Comparison of ENCODE assay signal across 16 cellular contexts in genomic region chr1:82845371-82845770, GRCh38.
A peak's percentile ranks its signal among the peaks of the same experiment; 100 is the strongest.
DNase-seq lines count a peak whose midpoint lies in the region; ATAC-seq and TF ChIP-seq lines count a peak whose summit lies in the region.
"Had no signal": no experiment of that assay in that cellular context is flagged by ENCODE, and none has a peak within 500 bp of the region (broad histone marks: within the 10 kb centered on the region; RNA-seq: fewer than 3 reads in every experiment).

No MANE protein-coding gene starts in this region.

- H3K4me3 Mint-ChIP-seq in WTC11 (no peak overlapping the region), Calu3 (ENCODE audit: low read depth, unreplicated experiment) (no peak overlapping the region)
- H3K4me3 Mint-ChIP-seq: CD4-positive, alpha-beta memory T cell had no signal

- H4K8ac ChIP-seq in neuronal stem cell (ENCODE audit: low read depth, low read length), result no peak overlapping the region

- peak overlapping the region; percentile 44 for H3K27ac Mint-ChIP-seq in WTC11
- H3K27ac Mint-ChIP-seq in Calu3 (ENCODE audit: unreplicated experiment), result no peak overlapping the region
- H3K27ac Mint-ChIP-seq: CD4-positive, alpha-beta memory T cell had no signal

- H2BK15ac ChIP-seq in neuronal stem cell (ENCODE audit: low read length), result no peak overlapping the region

- H3K14ac ChIP-seq in neuronal stem cell (ENCODE audit: low read length), result no peak overlapping the region

- BruUV-seq in Calu3 (replicated peaks; lab: Mats Ljungman, UMichigan), result no TSS peak

- no peak overlapping the region for H2BK12ac ChIP-seq in neuronal stem cell (ENCODE audit: low read length)

- H2BK5ac ChIP-seq in neuronal stem cell (ENCODE audit: low read length), result no peak overlapping the region

- H3K23ac ChIP-seq in neuronal stem cell (ENCODE audit: low read depth, low read length, poor library complexity), result no peak overlapping the region

- no peak overlapping the region for H3K4me3 ChIP-seq in HUES48 (ENCODE audit: low read depth, low read length)
- peak overlapping the region; percentile 77; the same call in 1 of the 2 replicates for H3K4me3 ChIP-seq in iPS-20b (ENCODE audit: low read length)
- no peak overlapping the region for H3K4me3 ChIP-seq in neuronal stem cell (ENCODE audit: low read length in 2 of 2)
- H3K4me3 ChIP-seq: A549, HAP-1 had no signal

- H3K36me3 ChIP-seq in HUES48 (ENCODE audit: control insufficient read depth, insufficient read depth, low read length) (no peaks in the 10 kb centered on the region), iPS-20b (ENCODE audit: insufficient read depth, low read depth, low read length) (no peaks in the 10 kb centered on the region), neuronal stem cell (replicated peaks in 1 of 2; ENCODE audit: control insufficient read depth in 2 of 2, insufficient read depth in 2 of 2, low read length in 2 of 2) (no peaks in the 10 kb centered on the region)
- H3K36me3 ChIP-seq: BE2C, HAP-1 had no signal

- no peak overlapping the region for H3K18ac ChIP-seq in neuronal stem cell (ENCODE audit: low read length)

- ATAC-seq in WTC11 (peak; percentile 14; the same call in 1 of the 2 replicates), HG03135 (IDR thresholded peaks at IDR 0.05; ENCODE audit: unreplicated experiment) (no peak)
- ATAC-seq: A549 had no signal

- H3K9ac ChIP-seq in HUES48 (ENCODE audit: low read depth, low read length), result no peak overlapping the region
- H3K9ac ChIP-seq in iPS-20b (ENCODE audit: low read depth, low read length), result peak overlapping the region; percentile 3; the same call in 1 of the 2 replicates
- H3K9ac ChIP-seq in neuronal stem cell (ENCODE audit: low read depth, low read length, poor library complexity), result no peak overlapping the region

- H3K9me3 ChIP-seq in HUES48 (ENCODE audit: control insufficient read depth, insufficient read depth, low read length), result no peaks in the 10 kb centered on the region
- no peaks in the 10 kb centered on the region for H3K9me3 ChIP-seq in iPS-20b (ENCODE audit: insufficient read depth, low read depth, low read length)
- no peaks in the 10 kb centered on the region for H3K9me3 ChIP-seq in neuronal stem cell (replicated peaks in 1 of 2; ENCODE audit: control insufficient read depth in 2 of 2, insufficient read depth in 1 of 2, low read depth in 1 of 2, low read length in 2 of 2)
- H3K9me3 ChIP-seq: A549, BE2C, HAP-1 had no signal

- CTCF ChIA-PET in WTC11 (lab: Charles Lee), result interaction anchor here (0.9 kb wide), 1 partner anchor 70 kb away, joined by 3 read pairs; no protein-coding TSS in a partner anchor
- CTCF ChIA-PET in Calu3 (lab: Charles Lee), result no interaction called here

- DNase-seq in WTC11 (ENCODE audit: low spot score) (no peak), neuronal stem cell (ENCODE audit: low spot score) (no peak), Calu3 (no peak), NCI-H2029 treated with DMSO at 0.1 percent for 48 hours (lab: John Stamatoyannopoulos, UW) (no peak)
- DNase-seq: BE2C; CD4-positive, alpha-beta memory T cell; DMS153; DMS79 treated with DMSO at 0.1 percent for 48 hours; EL; GOT3 had no signal

- no peak overlapping the region for H3K4ac ChIP-seq in neuronal stem cell (ENCODE audit: low read length)

- H3K4me2 ChIP-seq in neuronal stem cell (ENCODE audit: insufficient read depth, low read length, poor library complexity, severe bottlenecking), result no peak overlapping the region
- H3K4me2 ChIP-seq: A549 had no signal

- H2AK5ac ChIP-seq in neuronal stem cell (ENCODE audit: low read depth, low read length), result no peak overlapping the region

- H3K4me1 Mint-ChIP-seq in WTC11 (peaks cover 68% of the 10 kb centered on the region), Calu3 (ENCODE audit: low read depth, unreplicated experiment) (no peaks in the 10 kb centered on the region)

- peak overlapping the region; percentile 60 for H3K27ac ChIP-seq in HUES48 (ENCODE audit: low read depth, low read length)
- no peak overlapping the region for H3K27ac ChIP-seq in iPS-20b (ENCODE audit: low read length)
- no peak overlapping the region for H3K27ac ChIP-seq in neuronal stem cell (replicated peaks; ENCODE audit: low read length)
- H3K27ac ChIP-seq: A549, C4-2B had no signal

- peaks cover 62% of the 10 kb centered on the region for H3K4me1 ChIP-seq in HUES48 (ENCODE audit: control insufficient read depth, insufficient read depth, low read length)
- H3K4me1 ChIP-seq in iPS-20b (ENCODE audit: insufficient read depth, low read length), result peaks cover 50% of the 10 kb centered on the region
- H3K4me1 ChIP-seq in neuronal stem cell (ENCODE audit: control insufficient read depth in 2 of 2, insufficient read depth in 1 of 2, low read depth in 1 of 2, low read length in 2 of 2), result peaks cover 3 to 16% of the 10 kb centered on the region in 2 donors
- H3K4me1 ChIP-seq: A549, BE2C had no signal

- H3K79me1 ChIP-seq in neuronal stem cell (ENCODE audit: low read depth, low read length), result no peaks in the 10 kb centered on the region

- H3K27me3 Mint-ChIP-seq in WTC11 (ENCODE audit: low read depth), result no peaks in the 10 kb centered on the region
- H3K27me3 Mint-ChIP-seq in Calu3 (ENCODE audit: unreplicated experiment), result no peaks in the 10 kb centered on the region
- H3K27me3 Mint-ChIP-seq: CD4-positive, alpha-beta memory T cell had no signal

- TF ChIP-seq CTCF in WTC11 (IDR thresholded peaks at IDR 0.05), result no peak
- no peak for TF ChIP-seq CTCF in Calu3 (IDR thresholded peaks at IDR 0.05; ENCODE audit: unreplicated experiment)

- intact Hi-C loops in Calu3 (cut with micrococcal nuclease; ENCODE audit: unreplicated experiment), result no loop called here

- H2BK120ac ChIP-seq in neuronal stem cell (ENCODE audit: low read depth, low read length), result no peak overlapping the region

- no peak overlapping the region for H4K91ac ChIP-seq in neuronal stem cell (ENCODE audit: low read depth, low read length, poor library complexity)

- POLR2A ChIA-PET in WTC11 (lab: Charles Lee), result no interaction called here

- no peaks in the 10 kb centered on the region for H3K9me3 Mint-ChIP-seq in WTC11
- peaks cover 6% of the 10 kb centered on the region for H3K9me3 Mint-ChIP-seq in Calu3 (ENCODE audit: low read depth, unreplicated experiment)

- H3K27me3 ChIP-seq in HUES48 (ENCODE audit: control insufficient read depth, insufficient read depth, low read length) (no peaks in the 10 kb centered on the region), iPS-20b (ENCODE audit: insufficient read depth, low read length) (no peaks in the 10 kb centered on the region), neuronal stem cell (ENCODE audit: control insufficient read depth in 3 of 3, insufficient read depth in 3 of 3, low read depth in 1 of 3, low read length in 3 of 3) (no peaks in the 10 kb centered on the region)
- H3K27me3 ChIP-seq: BE2C had no signal

- H2AFZ ChIP-seq in neuronal stem cell (ENCODE audit: low read length), result peak overlapping the region; percentile 7

- H3K36me3 Mint-ChIP-seq in WTC11, result no peaks in the 10 kb centered on the region
- no peaks in the 10 kb centered on the region for H3K36me3 Mint-ChIP-seq in Calu3 (ENCODE audit: insufficient read depth, unreplicated experiment)
- H3K36me3 Mint-ChIP-seq: CD4-positive, alpha-beta memory T cell had no signal

TF ChIP-seq in WTC11, 78 proteins besides CTCF, POLR2A, EP300 and RAD21:
- TF ChIP-seq, protein P1, sequence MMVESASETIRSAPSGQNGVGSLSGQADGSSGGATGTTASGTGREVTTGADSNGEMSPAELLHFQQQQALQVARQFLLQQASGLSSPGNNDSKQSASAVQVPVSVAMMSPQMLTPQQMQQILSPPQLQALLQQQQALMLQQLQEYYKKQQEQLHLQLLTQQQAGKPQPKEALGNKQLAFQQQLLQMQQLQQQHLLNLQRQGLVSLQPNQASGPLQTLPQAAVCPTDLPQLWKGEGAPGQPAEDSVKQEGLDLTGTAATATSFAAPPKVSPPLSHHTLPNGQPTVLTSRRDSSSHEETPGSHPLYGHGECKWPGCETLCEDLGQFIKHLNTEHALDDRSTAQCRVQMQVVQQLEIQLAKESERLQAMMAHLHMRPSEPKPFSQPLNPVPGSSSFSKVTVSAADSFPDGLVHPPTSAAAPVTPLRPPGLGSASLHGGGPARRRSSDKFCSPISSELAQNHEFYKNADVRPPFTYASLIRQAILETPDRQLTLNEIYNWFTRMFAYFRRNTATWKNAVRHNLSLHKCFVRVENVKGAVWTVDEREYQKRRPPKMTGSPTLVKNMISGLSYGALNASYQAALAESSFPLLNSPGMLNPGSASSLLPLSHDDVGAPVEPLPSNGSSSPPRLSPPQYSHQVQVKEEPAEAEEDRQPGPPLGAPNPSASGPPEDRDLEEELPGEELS (CRISPR knock-in tag; IDR thresholded peaks at IDR 0.05), result no peak
- TF ChIP-seq RELA (CRISPR knock-in tag; IDR thresholded peaks at IDR 0.05; ENCODE audit: borderline replicate concordance) (no peak), KAT7 (CRISPR knock-in tag; IDR thresholded peaks at IDR 0.05; ENCODE audit: borderline replicate concordance) (no peak), ZBTB21 (CRISPR knock-in tag; IDR thresholded peaks at IDR 0.05; ENCODE audit: borderline replicate concordance) (no peak), JUN (CRISPR knock-in tag; IDR thresholded peaks at IDR 0.05) (no peak), TP53 (CRISPR knock-in tag; IDR thresholded peaks at IDR 0.05) (no peak)
- TF ChIP-seq, protein P2, sequence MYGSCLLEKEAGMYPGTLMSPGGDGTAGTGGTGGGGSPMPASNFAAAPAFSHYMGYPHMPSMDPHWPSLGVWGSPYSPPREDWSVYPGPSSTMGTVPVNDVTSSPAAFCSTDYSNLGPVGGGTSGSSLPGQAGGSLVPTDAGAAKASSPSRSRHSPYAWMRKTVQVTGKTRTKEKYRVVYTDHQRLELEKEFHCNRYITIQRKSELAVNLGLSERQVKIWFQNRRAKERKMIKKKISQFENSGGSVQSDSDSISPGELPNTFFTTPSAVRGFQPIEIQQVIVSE (CRISPR knock-in tag; IDR thresholded peaks at IDR 0.05; ENCODE audit: borderline replicate concordance), result no peak
- TF ChIP-seq, protein P3, sequence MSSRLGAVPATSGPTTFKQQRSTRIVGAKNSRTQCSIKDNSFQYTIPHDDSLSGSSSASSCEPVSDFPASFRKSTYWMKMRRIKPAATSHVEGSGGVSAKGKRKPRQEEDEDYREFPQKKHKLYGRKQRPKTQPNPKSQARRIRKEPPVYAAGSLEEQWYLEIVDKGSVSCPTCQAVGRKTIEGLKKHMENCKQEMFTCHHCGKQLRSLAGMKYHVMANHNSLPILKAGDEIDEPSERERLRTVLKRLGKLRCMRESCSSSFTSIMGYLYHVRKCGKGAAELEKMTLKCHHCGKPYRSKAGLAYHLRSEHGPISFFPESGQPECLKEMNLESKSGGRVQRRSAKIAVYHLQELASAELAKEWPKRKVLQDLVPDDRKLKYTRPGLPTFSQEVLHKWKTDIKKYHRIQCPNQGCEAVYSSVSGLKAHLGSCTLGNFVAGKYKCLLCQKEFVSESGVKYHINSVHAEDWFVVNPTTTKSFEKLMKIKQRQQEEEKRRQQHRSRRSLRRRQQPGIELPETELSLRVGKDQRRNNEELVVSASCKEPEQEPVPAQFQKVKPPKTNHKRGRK (CRISPR knock-in tag; IDR thresholded peaks at IDR 0.05; ENCODE audit: borderline replicate concordance), result no peak
